ENCODE assay signal across 2 cellular contexts in genomic region chr2:101330253-101330921, GRCh38.
A peak's percentile ranks its signal among the peaks of the same experiment; 100 is the strongest.
TF ChIP-seq lines count a peak whose summit lies in the region.

No MANE protein-coding gene starts in this region.

TF ChIP-seq in K562, 482 proteins besides CTCF, POLR2A, EP300 and RAD21:
- no peak for TF ChIP-seq HDAC2 (IDR thresholded peaks at IDR 0.05)
- TF ChIP-seq CC2D1A (IDR thresholded peaks at IDR 0.05): no peak
- TF ChIP-seq ADNP (tag; IDR thresholded peaks at IDR 0.05): no peak
- TF ChIP-seq ZNF3 (CRISPR knock-in tag; IDR thresholded peaks at IDR 0.05): no peak
- no peak for TF ChIP-seq CCNT2 (IDR thresholded peaks at IDR 0.05; ENCODE audit: borderline replicate concordance, extremely low read depth, insufficient read length, low read depth, low read length)
- no peak for TF ChIP-seq SRF (CRISPR knock-in tag; IDR thresholded peaks at IDR 0.05)
- no peak for TF ChIP-seq KAT2B (IDR thresholded peaks at IDR 0.05; ENCODE audit: low read depth, low read length)
- TF ChIP-seq ZNF280A (IDR thresholded peaks at IDR 0.05; ENCODE audit: low read depth, partially characterized antibody): no peak
- TF ChIP-seq ZNF507 (tag; conservative IDR thresholded peaks at IDR 0.05): no peak

TF ChIP-seq in HepG2, 621 proteins besides CTCF, POLR2A, EP300 and RAD21 (continues in another document):
- TF ChIP-seq SCMH1 (CRISPR knock-in tag; IDR thresholded peaks at IDR 0.05; ENCODE audit: borderline replicate concordance) (no peak), JUN (CRISPR knock-in tag; IDR thresholded peaks at IDR 0.05) (peak; percentile 58), MXI1 (IDR thresholded peaks at IDR 0.05; ENCODE audit: borderline replicate concordance, low read depth, low read length) (0 out of 3 replicates have a peak, but pooled peaks have one; percentile 45), ZNF329 (CRISPR knock-in tag; IDR thresholded peaks at IDR 0.05; ENCODE audit: low read depth) (no peak), ZBTB46 (CRISPR knock-in tag; IDR thresholded peaks at IDR 0.05; ENCODE audit: borderline replicate concordance) (0 out of 2 replicates have a peak, but pooled peaks have one; percentile 50), HHEX (CRISPR knock-in tag; IDR thresholded peaks at IDR 0.05) (no peak), ZNF784 (CRISPR knock-in tag; IDR thresholded peaks at IDR 0.05; ENCODE audit: borderline replicate concordance) (peak; percentile 69; the same call in 1 of the 2 replicates), SOX5 (CRISPR knock-in tag; IDR thresholded peaks at IDR 0.05; ENCODE audit: borderline replicate concordance) (peak; percentile 91), PHF8 (CRISPR knock-in tag; IDR thresholded peaks at IDR 0.05) (peak; percentile 58), SKIL (CRISPR knock-in tag; IDR thresholded peaks at IDR 0.05; ENCODE audit: borderline replicate concordance) (no peak), IKZF5 (CRISPR knock-in tag; IDR thresholded peaks at IDR 0.05) (peak; percentile 71), ZNF281 (CRISPR knock-in tag; IDR thresholded peaks at IDR 0.05; ENCODE audit: borderline replicate concordance) (peak; percentile 87), IRF2 (CRISPR knock-in tag; IDR thresholded peaks at IDR 0.05) (peak; percentile 68; the same call in 1 of the 2 replicates), ATF6 (CRISPR knock-in tag; conservative IDR thresholded peaks at IDR 0.05) (no peak), ZNF337 (CRISPR knock-in tag; IDR thresholded peaks at IDR 0.05; ENCODE audit: borderline replicate concordance, low read depth) (peak; percentile 81; the same call in 1 of the 2 replicates), YEATS2 (CRISPR knock-in tag; IDR thresholded peaks at IDR 0.05; ENCODE audit: borderline replicate concordance) (peak; percentile 28; the same call in 1 of the 2 replicates), ZBTB26 (CRISPR knock-in tag; IDR thresholded peaks at IDR 0.05; ENCODE audit: borderline replicate concordance) (0 out of 2 replicates have a peak, but pooled peaks have one; percentile 19), ZFY (CRISPR knock-in tag; IDR thresholded peaks at IDR 0.05) (peak; percentile 85), REPIN1 (CRISPR knock-in tag; IDR thresholded peaks at IDR 0.05; ENCODE audit: borderline replicate concordance, low read depth) (peak; percentile 72; the same call in 1 of the 2 replicates), NFATC3 (CRISPR knock-in tag; IDR thresholded peaks at IDR 0.05) (no peak), FOXM1 (CRISPR knock-in tag; IDR thresholded peaks at IDR 0.05) (no peak), ZBTB43 (CRISPR knock-in tag; conservative IDR thresholded peaks at IDR 0.05) (no peak), TFE3 (CRISPR knock-in tag; IDR thresholded peaks at IDR 0.05) (peak; percentile 42; the same call in 1 of the 2 replicates), ZFX (CRISPR knock-in tag; IDR thresholded peaks at IDR 0.05; ENCODE audit: low read depth) (peak; percentile 89), ZNF232 (CRISPR knock-in tag; IDR thresholded peaks at IDR 0.05; ENCODE audit: borderline replicate concordance) (peak; percentile 65; the same call in 1 of the 2 replicates), ATF7-NPFF (CRISPR knock-in tag; IDR thresholded peaks at IDR 0.05; ENCODE audit: low read depth) (peak; percentile 84), BHLHE40 (IDR thresholded peaks at IDR 0.05; ENCODE audit: low read length) (peak; percentile 46), TOPORS (CRISPR knock-in tag; IDR thresholded peaks at IDR 0.05) (0 out of 2 replicates have a peak, but pooled peaks have one; percentile 48), ZNF891 (CRISPR knock-in tag; IDR thresholded peaks at IDR 0.05) (0 out of 2 replicates have a peak, but pooled peaks have one; percentile 54), ARNTL (CRISPR knock-in tag; IDR thresholded peaks at IDR 0.05) (peak; percentile 74), ZNF839 (CRISPR knock-in tag; IDR thresholded peaks at IDR 0.05; ENCODE audit: borderline replicate concordance) (no peak), ZSCAN21 (CRISPR knock-in tag; IDR thresholded peaks at IDR 0.05; ENCODE audit: borderline replicate concordance) (no peak), MXD3 (CRISPR knock-in tag; IDR thresholded peaks at IDR 0.05) (0 out of 2 replicates have a peak, but pooled peaks have one; percentile 49), RARA (CRISPR knock-in tag; IDR thresholded peaks at IDR 0.05) (0 out of 2 replicates have a peak, but pooled peaks have one; percentile 23), ZFP91 (CRISPR knock-in tag; IDR thresholded peaks at IDR 0.05; ENCODE audit: borderline replicate concordance) (no peak; the same call in 1 of the 2 replicates), KAT8 (CRISPR knock-in tag; IDR thresholded peaks at IDR 0.05) (peak; percentile 76; the same call in 1 of the 2 replicates), BCL6 (CRISPR knock-in tag; IDR thresholded peaks at IDR 0.05) (peak; percentile 69)
